In the genomic region with DNA sequence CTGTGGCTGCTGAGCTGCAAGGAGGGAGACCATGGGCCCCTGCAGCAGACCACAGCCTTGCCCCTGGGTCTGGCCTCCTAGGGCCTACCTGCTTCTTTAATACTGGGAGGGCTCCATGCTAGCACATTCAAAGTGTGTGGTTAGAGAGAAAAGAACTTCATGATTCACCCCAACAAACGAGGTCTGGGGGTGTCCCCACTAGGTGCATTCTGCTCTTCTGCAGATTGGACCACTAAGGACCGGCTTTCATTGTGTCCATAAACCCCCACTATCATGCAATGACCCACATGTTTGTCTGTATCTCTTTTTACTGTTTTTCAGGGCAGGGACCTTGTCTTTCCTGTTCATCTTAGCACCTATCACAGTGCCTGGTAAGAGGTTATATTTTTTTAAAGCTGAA, we compare ENCODE assay signal across 29 cellular contexts.
"Had no signal": no experiment of that assay in that cellular context is flagged by ENCODE, and none has a peak within 500 bp of the region (broad histone marks: within the 10 kb centered on the region; RNA-seq: fewer than 3 reads in every experiment).

No MANE protein-coding gene starts in this region.

- DNase-seq: activated CD4-positive, alpha-beta T cell treated with anti-CD3 and anti-CD28 coated beads, Interleukin-2, amount 10 ng/mL, durations not matched to agents 24 days and 14 days; activated CD4-positive, alpha-beta T cell treated with anti-CD3 and anti-CD28 coated beads, Interleukin-2, amount 50 U/mL, for 48 hours; activated CD8-positive, alpha-beta memory T cell treated with anti-CD3 and anti-CD28 coated beads, Interleukin-2, amount 50 U/mL, for 4 hours; activated gamma-delta T cell; activated naive CD4-positive, alpha-beta T cell treated with anti-CD3 and anti-CD28 coated beads, Interleukin-2, amount 50 U/mL, for 16 hours; activated T-cell treated with anti-CD3 and anti-CD28 coated beads, Interleukin-2, amount 50 U/mL, for 1 hour; amniotic stem cell; body of pancreas; central memory CD4-positive, alpha-beta T cell; KG1; MV-4-11; NCI-H1092 treated with DMSO at 0.1 percent for 48 hours; NCI-H1417 treated with DMSO at 0.1 percent for 48 hours; NCI-H1694; NCI-H2029; NCI-H2107; NCI-H2171 treated with DMSO at 0.1 percent for 48 hours; NCI-H226; NCI-H510A; NCI-H526 treated with DMSO at 0.1 percent for 48 hours; NCI-H82; OCI-M1; RPMI8226; SJCRH30; SK-N-SH had no signal

- H3K27me3 Mint-ChIP-seq: activated CD4-positive, alpha-beta T cell treated with anti-CD3 and anti-CD28 coated beads, Interleukin-2, amount 10 ng/mL, durations not matched to agents 24 days and 14 days; IgD-negative memory B cell had no signal

- H3K27ac Mint-ChIP-seq: activated CD4-positive, alpha-beta T cell treated with anti-CD3 and anti-CD28 coated beads, Interleukin-2, amount 10 ng/mL, durations not matched to agents 24 days and 14 days; IgD-negative memory B cell had no signal

- H3K4me3 Mint-ChIP-seq: activated CD4-positive, alpha-beta T cell treated with anti-CD3 and anti-CD28 coated beads, Interleukin-2, amount 10 ng/mL, durations not matched to agents 24 days and 14 days; IgD-negative memory B cell had no signal

- H3K9me3 Mint-ChIP-seq: activated CD4-positive, alpha-beta T cell treated with anti-CD3 and anti-CD28 coated beads, Interleukin-2, amount 10 ng/mL, durations not matched to agents 24 days and 14 days; IgD-negative memory B cell had no signal

- ATAC-seq: activated CD4-positive, CD25-positive, alpha-beta regulatory T cell treated with anti-CD3 and anti-CD28 coated beads, Interleukin-2, amount 50 U/mL, for 24 hours; body of pancreas; Panc1; Right ventricle myocardium inferior had no signal

- H3K4me1 Mint-ChIP-seq: activated CD4-positive, alpha-beta T cell treated with anti-CD3 and anti-CD28 coated beads, Interleukin-2, amount 10 ng/mL, durations not matched to agents 24 days and 14 days had no signal
